In genomic region chr6:32426338-32426737, GRCh38 we compare ENCODE assay signal across 8 cellular contexts. TPM values are rescaled to one million over a fixed set of nuclear protein-coding genes. Genes with fewer than 3 reads are reported as not detected.
"Had no signal": no experiment of that assay in that cellular context is flagged by ENCODE, and none has a peak within 500 bp of the region (broad histone marks: within the 10 kb centered on the region; RNA-seq: fewer than 3 reads in every experiment).

No MANE protein-coding gene starts in this region.

- H3K4me3 ChIP-seq: GM23338 had no signal

- H3K36me3 Mint-ChIP-seq: IgD-negative memory B cell had no signal

- H3K4me1 Mint-ChIP-seq: GM23338, IgD-negative memory B cell had no signal

- H3K9me3 Mint-ChIP-seq: GM23338, H9, IgD-negative memory B cell had no signal

- H3K27ac Mint-ChIP-seq: GM23338, H9, IgD-negative memory B cell had no signal

- H3K4me3 Mint-ChIP-seq: GM23338, H9, IgD-negative memory B cell had no signal

- FAIRE-seq: H1, H54, HTR-8/SVneo had no signal

- DNase-seq: H9, HCEC 1CT had no signal

- H3K27me3 Mint-ChIP-seq: IgD-negative memory B cell had no signal

- ATAC-seq: GM23338 had no signal

RNA-seq across cellular contexts. Expression of gene HLA-DRA, which starts 13.3 kb away (rescaled TPM):
- total RNA-seq: HT-29 had no signal

RNA-seq across cellular contexts. Expression of gene BTNL2, which starts 19.4 kb away (rescaled TPM):
- total RNA-seq: GM23338, H1, H9, HT-29 had no signal
- polyA plus RNA-seq: GM23338, H1, IgD-negative memory B cell had no signal

RNA-seq across cellular contexts. Expression of gene TSBP1, which starts 54.6 kb away (rescaled TPM):
- total RNA-seq: GM23338, H1, H9, HT-29 had no signal
- polyA plus RNA-seq: H1 had no signal
